In the genomic region with DNA sequence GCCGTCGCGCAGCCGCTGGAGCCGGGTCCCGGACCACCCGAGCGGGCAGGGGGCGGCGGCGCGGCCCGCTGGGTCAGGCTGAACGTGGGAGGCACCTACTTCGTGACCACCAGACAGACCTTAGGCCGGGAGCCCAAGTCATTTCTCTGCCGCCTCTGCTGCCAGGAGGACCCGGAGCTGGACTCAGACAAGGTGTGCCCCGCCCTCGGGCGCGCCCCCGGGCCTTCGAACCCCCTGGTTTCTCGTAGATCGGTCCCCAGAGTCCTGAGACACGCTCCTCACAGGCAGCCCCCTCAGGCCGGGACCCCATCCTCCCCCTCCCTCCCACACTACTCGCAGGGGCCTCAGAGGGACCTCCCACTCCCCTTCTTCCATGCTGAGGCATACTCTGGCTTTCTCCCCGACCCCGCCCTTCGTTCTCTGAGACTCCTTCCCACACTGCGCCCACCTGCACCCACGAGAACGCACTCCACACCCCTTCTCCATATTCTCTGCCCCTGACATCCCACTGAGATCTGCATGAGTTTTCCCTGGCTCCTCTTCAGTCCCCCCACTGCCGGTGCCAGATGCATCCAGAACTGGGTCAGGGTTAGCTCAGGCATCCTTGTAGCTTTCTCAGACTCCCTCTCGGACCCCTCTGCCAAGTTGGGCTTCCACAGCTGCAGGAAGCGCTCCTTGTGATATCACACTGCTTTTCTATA, we compare ENCODE assay signal across 8 cellular contexts. TPM values are rescaled to one million over a fixed set of nuclear protein-coding genes. Genes with fewer than 3 reads are reported as not detected.
DNase-seq lines count a peak whose midpoint lies in the region; ATAC-seq and TF ChIP-seq lines count a peak whose summit lies in the region.

No MANE protein-coding gene starts in this region.

- no peak for TF ChIP-seq POLR2A in esophagus squamous epithelium (IDR thresholded peaks at IDR 0.05)

- peaks cover 18% of the 10 kb centered on the region for H3K36me3 Mint-ChIP-seq in activated CD8-positive, alpha-beta T cell treated with anti-CD3 and anti-CD28 coated beads, Interleukin-2, amount 10 ng/mL, durations not matched to agents 7 days and 5 days (ENCODE audit: low read depth)
- peaks cover 14% of the 10 kb centered on the region for H3K36me3 Mint-ChIP-seq in neural progenitor cell

- ATAC-seq in HG03460 (IDR thresholded peaks at IDR 0.05; ENCODE audit: unreplicated experiment) (peak; percentile 5), GM18870 (IDR thresholded peaks at IDR 0.05; ENCODE audit: unreplicated experiment) (no peak), GM18519 (IDR thresholded peaks at IDR 0.05; ENCODE audit: low FRiP score, unreplicated experiment) (no peak)
- peak; percentile 9 for ATAC-seq in activated CD8-positive, alpha-beta T cell treated with anti-CD3 and anti-CD28 coated beads, Interleukin-2, amount 10 ng/mL, durations not matched to agents 7 days and 5 days

- POLR2A ChIA-PET in activated CD8-positive, alpha-beta T cell treated with anti-CD3 and anti-CD28 coated beads, Interleukin-2, amount 10 ng/mL, durations not matched to agents 7 days and 5 days (lab: Charles Lee), result interaction anchor here (0.6 to 2.3 kb wide), 3 partner anchors 13 to 107 kb away, joined by 3 to 19 read pairs (median 12); partner anchors contain the start of genes JPT1 and MRPL58

- H3K27me3 ChIP-seq in esophagus squamous epithelium (no peaks in the 10 kb centered on the region), neural progenitor cell (no peaks in the 10 kb centered on the region)

- H3K36me3 ChIP-seq in esophagus squamous epithelium (peaks cover 0 to 40% (median 8%) of the 10 kb centered on the region in 3 donors), neural progenitor cell (peaks cover 13% of the 10 kb centered on the region)

- peak overlapping the region; percentile 92 to 98 (median 96) for H3K4me3 ChIP-seq in esophagus squamous epithelium
- H3K4me3 ChIP-seq in neural progenitor cell, result peak overlapping the region; percentile 99

- H3F3A ChIP-seq in neural progenitor cell (ENCODE audit: low read depth), result peaks cover 14% of the 10 kb centered on the region

- DNase-seq in activated gamma-delta T cell treated with Interleukin-2 at 50 U/mL for 16 hours (peak; percentile 23), activated gamma-delta T cell (lab: John Stamatoyannopoulos, UW) (no peak), esophagus squamous epithelium (lab: John Stamatoyannopoulos, UW) (no peak), neural progenitor cell (ENCODE audit: low spot score) (peak; percentile 63)
- peak; percentile 43 for DNase-seq in activated CD8-positive, alpha-beta T cell treated with anti-CD3 and anti-CD28 coated beads, Interleukin-2, amount 10 ng/mL, durations not matched to agents 7 days and 5 days

- peak overlapping the region; percentile 95 for H3K4me2 ChIP-seq in neural progenitor cell

- H3K9ac ChIP-seq in neural progenitor cell, result peak overlapping the region; percentile 82

- WGBS in esophagus squamous epithelium, 2 donors, result 1 to 3% methylated on average over 8 to 10 of the region's 38 CpGs

- CTCF ChIA-PET in activated CD8-positive, alpha-beta T cell treated with anti-CD3 and anti-CD28 coated beads, Interleukin-2, amount 10 ng/mL, durations not matched to agents 7 days and 5 days (lab: Charles Lee), result interaction anchor here (1.3 to 3.0 kb wide), 6 partner anchors 9 to 154 kb away, joined by 6 to 13 read pairs (median 8); partner anchors contain the start of gene MRPL58

- H3K79me2 ChIP-seq in neural progenitor cell (ENCODE audit: low read depth), result peaks cover 62% of the 10 kb centered on the region

- peak overlapping the region; percentile 99 for H3K27ac ChIP-seq in esophagus squamous epithelium
- no peak overlapping the region for H3K27ac ChIP-seq in neural progenitor cell

- no peaks in the 10 kb centered on the region for H3K27me3 Mint-ChIP-seq in activated CD8-positive, alpha-beta T cell treated with anti-CD3 and anti-CD28 coated beads, Interleukin-2, amount 10 ng/mL, durations not matched to agents 7 days and 5 days (ENCODE audit: low read depth)
- H3K27me3 Mint-ChIP-seq in neural progenitor cell (ENCODE audit: insufficient read depth, low read depth), result peaks cover 5% of the 10 kb centered on the region

- peak overlapping the region; percentile 87 for H3K4me3 Mint-ChIP-seq in activated CD8-positive, alpha-beta T cell treated with anti-CD3 and anti-CD28 coated beads, Interleukin-2, amount 10 ng/mL, durations not matched to agents 7 days and 5 days
- H3K4me3 Mint-ChIP-seq in neural progenitor cell, result peak overlapping the region; percentile 99

- H3K4me1 ChIP-seq in esophagus squamous epithelium (peaks cover 6 to 42% (median 23%) of the 10 kb centered on the region in 3 donors), neural progenitor cell (peaks cover 15% of the 10 kb centered on the region)

- H2AFZ ChIP-seq in neural progenitor cell (replicated peaks), result no peak overlapping the region

- H3K9me3 Mint-ChIP-seq in activated CD8-positive, alpha-beta T cell treated with anti-CD3 and anti-CD28 coated beads, Interleukin-2, amount 10 ng/mL, durations not matched to agents 7 days and 5 days (ENCODE audit: insufficient read depth), result no peaks in the 10 kb centered on the region
- H3K9me3 Mint-ChIP-seq in neural progenitor cell, result no peaks in the 10 kb centered on the region

- TF ChIP-seq CTCF in esophagus squamous epithelium (IDR thresholded peaks at IDR 0.05), result no peak
- no peak for TF ChIP-seq CTCF in neural progenitor cell (IDR thresholded peaks at IDR 0.05)

- intact Hi-C loops in esophagus squamous epithelium (cut with DNase I), result no loop called here

- H3K27ac Mint-ChIP-seq in activated CD8-positive, alpha-beta T cell treated with anti-CD3 and anti-CD28 coated beads, Interleukin-2, amount 10 ng/mL, durations not matched to agents 7 days and 5 days, result peak overlapping the region; percentile 86
- peak overlapping the region; percentile 86 for H3K27ac Mint-ChIP-seq in neural progenitor cell

- H3K4me1 Mint-ChIP-seq in activated CD8-positive, alpha-beta T cell treated with anti-CD3 and anti-CD28 coated beads, Interleukin-2, amount 10 ng/mL, durations not matched to agents 7 days and 5 days (ENCODE audit: low read depth), result peaks cover 43% of the 10 kb centered on the region
- H3K4me1 Mint-ChIP-seq in neural progenitor cell, result peaks cover 36% of the 10 kb centered on the region

- H4K20me1 ChIP-seq in neural progenitor cell (ENCODE audit: low read depth), result peaks cover 24% of the 10 kb centered on the region

- H3K9me3 ChIP-seq in esophagus squamous epithelium, result no peaks in the 10 kb centered on the region
- H3K9me3 ChIP-seq in neural progenitor cell (ENCODE audit: low read depth), result no peaks in the 10 kb centered on the region

RNA-seq across cellular contexts. Expression of gene KCTD2, which starts 0.5 kb away (rescaled TPM):
- total RNA-seq in activated CD8-positive, alpha-beta T cell treated with anti-CD3 and anti-CD28 coated beads, Interleukin-2, amount 10 ng/mL, durations not matched to agents 7 days and 5 days, result 10 to 100 TPM; 15.6 to 19.4 TPM
- 10 to 100 TPM; 11.5 to 17.6 (median 14.2) TPM for total RNA-seq in esophagus squamous epithelium
- 28.9 and 32.9 TPM in 2 replicates for total RNA-seq in neural progenitor cell (ENCODE audit: low replicate concordance)

RNA-seq across cellular contexts. Expression of gene ATP5PD, which starts 0.8 kb away (rescaled TPM):
- 100 to 1,000 TPM; 232 to 238 TPM for total RNA-seq in activated CD8-positive, alpha-beta T cell treated with anti-CD3 and anti-CD28 coated beads, Interleukin-2, amount 10 ng/mL, durations not matched to agents 7 days and 5 days
- total RNA-seq in esophagus squamous epithelium, result 100 to 1,000 TPM; 252 to 300 (median 277) TPM
- 209 and 268 TPM in 2 replicates for total RNA-seq in neural progenitor cell (ENCODE audit: low replicate concordance)

RNA-seq across cellular contexts. Expression of gene MRPL58, which starts 35.1 kb away (rescaled TPM):
- 10 to 100 TPM; 45.1 to 45.8 TPM for total RNA-seq in activated CD8-positive, alpha-beta T cell treated with anti-CD3 and anti-CD28 coated beads, Interleukin-2, amount 10 ng/mL, durations not matched to agents 7 days and 5 days
- total RNA-seq in esophagus squamous epithelium, result 100 to 1,000 TPM in 1 of 4 donors, 10 to 100 TPM in 3; 44.4 to 110 (median 61.6) TPM
- 50.8 and 52.8 TPM in 2 replicates for total RNA-seq in neural progenitor cell (ENCODE audit: low replicate concordance)

RNA-seq across cellular contexts. Expression of gene SLC16A5, which starts 40.2 kb away (rescaled TPM):
- 1 to 10 TPM; 4.6 to 5.4 TPM for total RNA-seq in activated CD8-positive, alpha-beta T cell treated with anti-CD3 and anti-CD28 coated beads, Interleukin-2, amount 10 ng/mL, durations not matched to agents 7 days and 5 days
- 10 to 100 TPM; 13.4 to 22.9 (median 17.4) TPM for total RNA-seq in esophagus squamous epithelium
- total RNA-seq in neural progenitor cell (ENCODE audit: low replicate concordance), result 3.4 and 19.9 TPM in 2 replicates

Comparison
In these comparisons a context has a peak if more than half of its experiments do, and no peak if none do; other contexts are left out.
1. DNase-seq: peak in activated gamma-delta T cell treated with Interleukin-2 at 50 U/mL for 16 hours (single experiment), activated CD8-positive, alpha-beta T cell treated with anti-CD3 and anti-CD28 coated beads, Interleukin-2, amount 10 ng/mL, durations not matched to agents 7 days and 5 days (single experiment) and neural progenitor cell (single experiment); none in activated gamma-delta T cell (single experiment) and esophagus squamous epithelium (single experiment).
2. ATAC-seq: peak in HG03460 (single experiment) and activated CD8-positive, alpha-beta T cell treated with anti-CD3 and anti-CD28 coated beads, Interleukin-2, amount 10 ng/mL, durations not matched to agents 7 days and 5 days (single experiment); none in GM18870 (single experiment) and GM18519 (single experiment).